In genomic region chr15:93089855-93090305, GRCh38 we compare ENCODE assay signal across 9 cellular contexts. TPM values are rescaled to one million over a fixed set of nuclear protein-coding genes. Genes with fewer than 3 reads are reported as not detected.
DNase-seq lines count a peak whose midpoint lies in the region; ATAC-seq and TF ChIP-seq lines count a peak whose summit lies in the region.
"Had no signal": no experiment of that assay in that cellular context is flagged by ENCODE, and none has a peak within 500 bp of the region (broad histone marks: within the 10 kb centered on the region; RNA-seq: fewer than 3 reads in every experiment).

No MANE protein-coding gene starts in this region.

- H3K4me1 Mint-ChIP-seq in central memory CD8-positive, alpha-beta T cell: peaks cover 22% of the 10 kb centered on the region

- no peak for TF ChIP-seq POLR2A in stomach (IDR thresholded peaks at IDR 0.05)

- no peaks in the 10 kb centered on the region for H3K9me3 Mint-ChIP-seq in central memory CD8-positive, alpha-beta T cell

- DNase-seq in NCI-H82 (lab: John Stamatoyannopoulos, UW) (peak; percentile 30), NCI-H82 treated with DMSO at 0.1 percent for 48 hours (lab: John Stamatoyannopoulos, UW; ENCODE audit: unreplicated experiment) (no peak), lower lobe of right lung (no peak), stomach (no peak), amygdala (lab: John Stamatoyannopoulos, UW) (no peak)
- no peak for DNase-seq in central memory CD8-positive, alpha-beta T cell (ENCODE audit: low spot score in 2 of 2)

- no peak for TF ChIP-seq CTCF in lower lobe of right lung (IDR thresholded peaks at IDR 0.05)
- no peak for TF ChIP-seq CTCF in stomach (IDR thresholded peaks at IDR 0.05)

- H3K27ac ChIP-seq in lower lobe of right lung (no peak overlapping the region), stomach (peak overlapping the region in 4 of 5 donors; percentile 42 to 89 (median 68))

- ATAC-seq in central memory CD8-positive, alpha-beta T cell (replicated peaks; ENCODE audit: extremely low read depth, poor library complexity, severe bottlenecking): no peak
- ATAC-seq in lower lobe of right lung (no peak), GM19324 (IDR thresholded peaks at IDR 0.05; ENCODE audit: low FRiP score, unreplicated experiment) (no peak), HG02852 (IDR thresholded peaks at IDR 0.05; ENCODE audit: unreplicated experiment) (no peak)

- no peaks in the 10 kb centered on the region for H3K9me3 ChIP-seq in lower lobe of right lung
- no peaks in the 10 kb centered on the region for H3K9me3 ChIP-seq in stomach

- no peaks in the 10 kb centered on the region for H3K36me3 Mint-ChIP-seq in central memory CD8-positive, alpha-beta T cell (ENCODE audit: insufficient read depth)

- H3K27ac Mint-ChIP-seq in central memory CD8-positive, alpha-beta T cell (ENCODE audit: low read depth): no peak overlapping the region

- 11 to 17% (median 15%) methylated on average over 19 to 20 of the region's 20 CpGs for WGBS in stomach, 5 donors

- H3K4me3 Mint-ChIP-seq in central memory CD8-positive, alpha-beta T cell: peak overlapping the region; percentile 60

- peak overlapping the region; percentile 52 for H3K4me3 ChIP-seq in lower lobe of right lung
- H3K4me3 ChIP-seq in stomach: peak overlapping the region; percentile 56 to 75 (median 66)

- H3K4me1 ChIP-seq in lower lobe of right lung: peaks cover 17% of the 10 kb centered on the region
- H3K4me1 ChIP-seq in stomach: peaks cover 11 to 45% (median 25%) of the 10 kb centered on the region in 4 donors

- intact Hi-C loops in lower lobe of right lung (cut with DNase I): no loop called here
- intact Hi-C loops in stomach (cut with DNase I; ENCODE audit: low total_unique reads): no loop called here

- H3K36me3 ChIP-seq in lower lobe of right lung: no peaks in the 10 kb centered on the region
- no peaks in the 10 kb centered on the region for H3K36me3 ChIP-seq in stomach

- peaks cover 57% of the 10 kb centered on the region for H3K27me3 Mint-ChIP-seq in central memory CD8-positive, alpha-beta T cell

- peaks cover 54% of the 10 kb centered on the region for H3K27me3 ChIP-seq in lower lobe of right lung (ENCODE audit: low read depth)
- H3K27me3 ChIP-seq in stomach: peaks cover 0 to 75% (median 59%) of the 10 kb centered on the region in 3 donors

- TF ChIP-seq EP300 in stomach (IDR thresholded peaks at IDR 0.05): no peak

RNA-seq across cellular contexts. Expression of gene RGMA, which starts 0.9 kb away (rescaled TPM):
- 9.7 TPM for total RNA-seq in lower lobe of right lung
- total RNA-seq in stomach: 10 to 100 TPM in 4 of 5 donors, 1 to 10 TPM in 1; 1.7 to 64.2 (median 30.1) TPM
- polyA plus RNA-seq in stomach: 10 to 100 TPM in 1 of 3 donors, 1 to 10 TPM in 2; 4.6 to 19.8 (median 8.0) TPM
- total RNA-seq: M059J had no signal
